In the genomic region with DNA sequence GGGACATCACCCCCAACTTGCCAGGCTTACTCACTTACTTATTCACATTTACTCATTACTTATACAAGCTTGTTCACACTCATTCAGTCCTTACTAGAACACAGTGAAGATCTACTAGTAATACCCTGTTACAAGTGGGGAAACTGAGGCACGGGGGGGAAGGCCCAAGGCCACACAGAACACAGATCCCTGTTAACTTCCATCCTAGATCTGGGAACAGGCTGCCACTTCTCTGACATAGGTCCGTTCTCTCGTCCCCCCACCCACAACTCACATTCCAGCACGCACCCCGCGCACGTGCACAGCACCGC, we compare ENCODE assay signal across 8 cellular contexts. TPM values are rescaled to one million over a fixed set of nuclear protein-coding genes. Genes with fewer than 3 reads are reported as not detected.
DNase-seq lines count a peak whose midpoint lies in the region; ATAC-seq and TF ChIP-seq lines count a peak whose summit lies in the region.

No MANE protein-coding gene starts in this region.

- H3K27me3 ChIP-seq in right atrium auricular region (peaks cover 0 to 7% of the 10 kb centered on the region in 2 donors), lower lobe of right lung (ENCODE audit: low read depth) (peaks cover 60% of the 10 kb centered on the region)

- TF ChIP-seq CTCF in right atrium auricular region (IDR thresholded peaks at IDR 0.05) (no peak), astrocyte of the cerebellum (IDR thresholded peaks at IDR 0.05; ENCODE audit: low read depth, low read length, missing control alignments) (no peak), lower lobe of right lung (IDR thresholded peaks at IDR 0.05) (no peak)

- ATAC-seq in left cardiac atrium (no peak), lower lobe of right lung (no peak), HG03196 (IDR thresholded peaks at IDR 0.05; ENCODE audit: unreplicated experiment) (no peak), HG02588 (IDR thresholded peaks at IDR 0.05; ENCODE audit: unreplicated experiment) (no peak)

- H3K27ac ChIP-seq in right atrium auricular region = no peak overlapping the region
- no peak overlapping the region for H3K27ac ChIP-seq in lower lobe of right lung

- H3K9me3 ChIP-seq in right atrium auricular region = no peaks in the 10 kb centered on the region
- H3K9me3 ChIP-seq in lower lobe of right lung = no peaks in the 10 kb centered on the region

- intact Hi-C loops in left cardiac atrium (cut with DNase I) = loop anchor here (5.0 to 10.0 kb wide), 2 partner anchors 89 to 171 kb away; a partner anchor contains a TSS
- intact Hi-C loops in lower lobe of right lung (cut with DNase I) = no loop called here

- DNase-seq in right atrium auricular region (ENCODE audit: low spot score) (no peak), left cardiac atrium (no peak), astrocyte of the cerebellum (ENCODE audit: low read depth) (no peak), lower lobe of right lung (no peak), DMS53 treated with DMSO at 0.1 percent for 48 hours (lab: John Stamatoyannopoulos, UW; ENCODE audit: unreplicated experiment) (no peak), MV-4-11 (lab: John Stamatoyannopoulos, UW) (no peak)

- no peaks in the 10 kb centered on the region for H3K36me3 ChIP-seq in right atrium auricular region
- no peaks in the 10 kb centered on the region for H3K36me3 ChIP-seq in lower lobe of right lung

- in situ Hi-C loops in astrocyte of the cerebellum (cut with HindIII; ENCODE audit: low sequenced_read_pairs) = no loop called here

- peaks cover 0 to 39% of the 10 kb centered on the region in 2 donors for H3K4me1 ChIP-seq in right atrium auricular region
- H3K4me1 ChIP-seq in lower lobe of right lung = peaks cover 15% of the 10 kb centered on the region

- H3K4me3 ChIP-seq in right atrium auricular region (peak overlapping the region; percentile 15 to 56), astrocyte of the cerebellum (ENCODE audit: low read depth, low read length) (peak overlapping the region; percentile 12), lower lobe of right lung (peak overlapping the region; percentile 36)

RNA-seq across cellular contexts. Expression of a gene that starts 1.5 kb away (rescaled TPM):
- total RNA-seq in right atrium auricular region (10 to 100 TPM; 20.9 to 33.7 TPM), left cardiac atrium (10 to 100 TPM; 28.7 to 29.6 TPM), lower lobe of right lung (2.7 TPM)

RNA-seq across cellular contexts. Expression of a gene that starts 12.4 kb away (rescaled TPM):
- 10 to 100 TPM; 12.1 to 24.8 TPM for total RNA-seq in right atrium auricular region
- 10 to 100 TPM; 15.3 to 28.2 TPM for total RNA-seq in left cardiac atrium
- 24.3 TPM for total RNA-seq in lower lobe of right lung

RNA-seq across cellular contexts. Expression of a gene that starts 18.9 kb away (rescaled TPM):
- total RNA-seq in right atrium auricular region (under 1 TPM; 0.67 to 0.83 TPM), left cardiac atrium (1 to 10 TPM in 1 of 2 donors, under 1 TPM in 1; 0.47 to 1.7 TPM), lower lobe of right lung (2.7 TPM)

RNA-seq across cellular contexts. Expression of a gene that starts 36.1 kb away (rescaled TPM):
- total RNA-seq in right atrium auricular region (not detected), left cardiac atrium (not detected), lower lobe of right lung (1.1 TPM)

RNA-seq across cellular contexts. Expression of a gene that starts 47.9 kb away (rescaled TPM):
- total RNA-seq in right atrium auricular region (not detected), left cardiac atrium (not detected), lower lobe of right lung (11.3 TPM)
